19 cellular contexts compared by ENCODE assay signal in the genomic region with DNA sequence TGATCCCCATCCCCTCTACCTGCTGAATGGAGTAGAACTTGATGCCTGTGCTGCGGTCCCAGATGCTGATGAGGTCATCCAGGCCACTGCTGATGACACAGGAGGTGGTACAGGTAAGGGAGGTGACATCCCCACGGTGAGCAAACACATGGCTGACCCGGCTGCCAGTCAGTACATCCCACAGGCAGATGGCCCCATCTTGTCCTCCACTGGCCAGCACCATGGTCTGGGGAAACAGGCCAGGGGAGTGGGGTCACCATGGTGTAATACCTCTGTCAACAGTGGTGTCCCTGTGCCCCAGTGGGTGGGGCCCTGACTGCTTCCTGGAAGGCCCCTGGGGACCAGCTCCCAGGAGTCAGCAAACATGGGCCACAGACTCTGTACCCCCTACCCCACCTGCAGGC. TPM values are rescaled to one million over a fixed set of nuclear protein-coding genes. Genes with fewer than 3 reads are reported as not detected.
A peak's percentile ranks its signal among the peaks of the same experiment; 100 is the strongest.
DNase-seq lines count a peak whose midpoint lies in the region; ATAC-seq and TF ChIP-seq lines count a peak whose summit lies in the region.
"Had no signal": no experiment of that assay in that cellular context is flagged by ENCODE, and none has a peak within 500 bp of the region (broad histone marks: within the 10 kb centered on the region; RNA-seq: fewer than 3 reads in every experiment).

No MANE protein-coding gene starts in this region.

- H3K9ac ChIP-seq in liver (ENCODE audit: low read depth in 1 of 2, low read length in 2 of 2): no peak overlapping the region
- H3K9ac ChIP-seq: parathyroid adenoma had no signal

- H3K9me3 ChIP-seq in liver (ENCODE audit: control insufficient read depth in 4 of 4, low read length in 3 of 4): no peaks in the 10 kb centered on the region
- H3K9me3 ChIP-seq: Peyer's patch had no signal

- CTCF ChIA-PET in activated B cell treated with CpG ODN at 0.5 μM for 24 hours (lab: Charles Lee): no interaction called here

- ATAC-seq in activated T-cell treated with anti-CD3 and anti-CD28 coated beads, Interleukin-2, amount 50 U/mL, for 4 hours: no peak
- ATAC-seq in activated B cell treated with CpG ODN at 0.5 μM for 24 hours (ENCODE audit: low read depth): peak; percentile 28
- ATAC-seq: natural killer cell; stimulated activated naive CD8-positive, alpha-beta T cell treated with anti-CD3 and anti-CD28 coated beads, Interleukin-15, Interleukin-2, amounts not matched to agents 100 U/mL and 50 U/mL, for 24 hours; T-helper 17 cell had no signal

- H3K27ac Mint-ChIP-seq in activated T-cell treated with anti-CD3 and anti-CD28 coated beads, Interleukin-2, amount 50 U/mL, for 24 hours: peak overlapping the region; percentile 10
- H3K27ac Mint-ChIP-seq in activated B cell treated with CpG ODN at 0.5 μM for 24 hours (no peak overlapping the region), glutamatergic neuron (ENCODE audit: unreplicated experiment) (no peak overlapping the region)

- H3K36me3 Mint-ChIP-seq in activated T-cell treated with anti-CD3 and anti-CD28 coated beads, Interleukin-2, amount 50 U/mL, for 24 hours (ENCODE audit: low read depth): peaks cover 75% of the 10 kb centered on the region
- peaks cover 25% of the 10 kb centered on the region for H3K36me3 Mint-ChIP-seq in activated T-cell treated with anti-CD3 and anti-CD28 coated beads, Interleukin-2, amount 50 U/mL, for 4 hours (ENCODE audit: insufficient read depth)
- peaks cover 67% of the 10 kb centered on the region for H3K36me3 Mint-ChIP-seq in activated B cell treated with CpG ODN at 0.5 μM for 24 hours (ENCODE audit: low read depth)
- H3K36me3 Mint-ChIP-seq in glutamatergic neuron (ENCODE audit: unreplicated experiment): no peaks in the 10 kb centered on the region
- H3K36me3 Mint-ChIP-seq: natural killer cell had no signal

- no peaks in the 10 kb centered on the region for H3K9me3 Mint-ChIP-seq in activated T-cell treated with anti-CD3 and anti-CD28 coated beads, Interleukin-2, amount 50 U/mL, for 24 hours
- H3K9me3 Mint-ChIP-seq in activated T-cell treated with anti-CD3 and anti-CD28 coated beads, Interleukin-2, amount 50 U/mL, for 4 hours: no peaks in the 10 kb centered on the region
- no peaks in the 10 kb centered on the region for H3K9me3 Mint-ChIP-seq in activated B cell treated with CpG ODN at 0.5 μM for 24 hours
- H3K9me3 Mint-ChIP-seq in glutamatergic neuron (ENCODE audit: unreplicated experiment): peaks cover 16% of the 10 kb centered on the region
- H3K9me3 Mint-ChIP-seq: natural killer cell had no signal

- TF ChIP-seq RAD21 in liver (IDR thresholded peaks at IDR 0.05): no peak

- H3K27me3 ChIP-seq in liver (ENCODE audit: control insufficient read depth in 4 of 4, insufficient read depth in 4 of 4, low read length in 3 of 4): no peaks in the 10 kb centered on the region
- H3K27me3 ChIP-seq: Peyer's patch had no signal

- POLR2A ChIA-PET in activated B cell treated with CpG ODN at 0.5 μM for 24 hours (lab: Charles Lee): no interaction called here

- H3K27ac ChIP-seq in liver (ENCODE audit: low read depth in 1 of 2, low read length in 2 of 2): peak overlapping the region; percentile 9 to 55
- H3K27ac ChIP-seq: HL-60, parathyroid adenoma, Peyer's patch had no signal

- WGBS in liver: 44% methylated on average over 3 of the region's 3 CpGs

- intact Hi-C loops in activated B cell treated with CpG ODN at 0.5 μM for 24 hours (cut with micrococcal nuclease): no loop called here

- DNase-seq in activated T-cell treated with anti-CD3 and anti-CD28 coated beads, Interleukin-2, amount 50 U/mL, for 24 hours: no peak
- no peak for DNase-seq in activated T-cell treated with anti-CD3 and anti-CD28 coated beads, Interleukin-2, amount 50 U/mL, for 4 hours
- no peak for DNase-seq in activated B cell treated with CpG ODN at 0.5 μM for 24 hours
- no peak for DNase-seq in NCI-H446 treated with DMSO at 0.1 percent for 48 hours (lab: John Stamatoyannopoulos, UW)
- no peak for DNase-seq in HCEC 1CT
- DNase-seq in NCI-H2029 (lab: John Stamatoyannopoulos, UW): no peak
- no peak for DNase-seq in glutamatergic neuron
- DNase-seq: activated CD4-positive, alpha-beta T cell treated with anti-CD3 and anti-CD28 coated beads, Interleukin-2, amount 50 U/mL, for 4 hours; activated gamma-delta T cell treated with Interleukin-2 at 50 U/mL for 16 hours; natural killer cell; NCI-H187 treated with DMSO at 0.1 percent for 48 hours; stimulated activated CD4-positive, alpha-beta T cell treated with anti-CD3 and anti-CD28 coated beads, Interleukin-1b, Interleukin-23, amount 100 ng/mL, for 48 hours; stimulated activated naive CD8-positive, alpha-beta T cell treated with anti-CD3 and anti-CD28 coated beads, Interleukin-15, Interleukin-2, amounts not matched to agents 100 U/mL and 50 U/mL, for 24 hours; T-helper 17 cell; trophoblast cell had no signal

- H3K4me3 ChIP-seq in liver (ENCODE audit: low read depth in 1 of 3, low read length in 3 of 3): no peak overlapping the region
- H3K4me3 ChIP-seq: Peyer's patch had no signal

- TF ChIP-seq CTCF in activated B cell treated with CpG ODN at 0.5 μM for 24 hours (IDR thresholded peaks at IDR 0.05) (no peak), liver (IDR thresholded peaks at IDR 0.05; ENCODE audit: low read depth, low read length, missing input control) (no peak), glutamatergic neuron (IDR thresholded peaks at IDR 0.05; ENCODE audit: partially characterized antibody, unreplicated experiment) (no peak)

- no peak overlapping the region for H3K4me3 Mint-ChIP-seq in activated T-cell treated with anti-CD3 and anti-CD28 coated beads, Interleukin-2, amount 50 U/mL, for 24 hours
- no peak overlapping the region for H3K4me3 Mint-ChIP-seq in activated T-cell treated with anti-CD3 and anti-CD28 coated beads, Interleukin-2, amount 50 U/mL, for 4 hours
- H3K4me3 Mint-ChIP-seq in activated B cell treated with CpG ODN at 0.5 μM for 24 hours: no peak overlapping the region
- no peak overlapping the region for H3K4me3 Mint-ChIP-seq in glutamatergic neuron (ENCODE audit: unreplicated experiment)
- H3K4me3 Mint-ChIP-seq: natural killer cell, T-helper 17 cell had no signal

- H3K27me3 Mint-ChIP-seq in activated T-cell treated with anti-CD3 and anti-CD28 coated beads, Interleukin-2, amount 50 U/mL, for 24 hours: no peaks in the 10 kb centered on the region
- H3K27me3 Mint-ChIP-seq in activated T-cell treated with anti-CD3 and anti-CD28 coated beads, Interleukin-2, amount 50 U/mL, for 4 hours (ENCODE audit: low read depth): no peaks in the 10 kb centered on the region
- no peaks in the 10 kb centered on the region for H3K27me3 Mint-ChIP-seq in activated B cell treated with CpG ODN at 0.5 μM for 24 hours
- peaks cover 10% of the 10 kb centered on the region for H3K27me3 Mint-ChIP-seq in glutamatergic neuron (ENCODE audit: unreplicated experiment)
- H3K27me3 Mint-ChIP-seq: T-helper 17 cell had no signal

- H3K4me1 Mint-ChIP-seq in activated T-cell treated with anti-CD3 and anti-CD28 coated beads, Interleukin-2, amount 50 U/mL, for 24 hours (ENCODE audit: low read depth): no peaks in the 10 kb centered on the region
- H3K4me1 Mint-ChIP-seq in activated T-cell treated with anti-CD3 and anti-CD28 coated beads, Interleukin-2, amount 50 U/mL, for 4 hours (ENCODE audit: low read depth): no peaks in the 10 kb centered on the region
- H3K4me1 Mint-ChIP-seq in activated B cell treated with CpG ODN at 0.5 μM for 24 hours (peaks cover 20% of the 10 kb centered on the region), glutamatergic neuron (ENCODE audit: low read depth, unreplicated experiment) (peaks cover 8% of the 10 kb centered on the region)

- no peaks in the 10 kb centered on the region for H3K4me1 ChIP-seq in liver (ENCODE audit: control insufficient read depth in 4 of 4, insufficient read depth in 4 of 4, low read length in 3 of 4)
- H3K4me1 ChIP-seq: parathyroid adenoma, Peyer's patch had no signal

- peaks cover 23 to 73% (median 36%) of the 10 kb centered on the region in 4 donors for H3K36me3 ChIP-seq in liver (ENCODE audit: control insufficient read depth in 4 of 4, insufficient read depth in 3 of 4, low read depth in 1 of 4, low read length in 3 of 4)

TF ChIP-seq in liver, 16 proteins besides CTCF, POLR2A, EP300 and RAD21:
- peak in 1 of 2 donors; percentile 21 for TF ChIP-seq RXRA (IDR thresholded peaks at IDR 0.05)
- peak; percentile 12 for TF ChIP-seq FOXA2 (IDR thresholded peaks at IDR 0.05)
- TF ChIP-seq HNF4G (IDR thresholded peaks at IDR 0.05): no peak
- TF ChIP-seq, protein P1, sequence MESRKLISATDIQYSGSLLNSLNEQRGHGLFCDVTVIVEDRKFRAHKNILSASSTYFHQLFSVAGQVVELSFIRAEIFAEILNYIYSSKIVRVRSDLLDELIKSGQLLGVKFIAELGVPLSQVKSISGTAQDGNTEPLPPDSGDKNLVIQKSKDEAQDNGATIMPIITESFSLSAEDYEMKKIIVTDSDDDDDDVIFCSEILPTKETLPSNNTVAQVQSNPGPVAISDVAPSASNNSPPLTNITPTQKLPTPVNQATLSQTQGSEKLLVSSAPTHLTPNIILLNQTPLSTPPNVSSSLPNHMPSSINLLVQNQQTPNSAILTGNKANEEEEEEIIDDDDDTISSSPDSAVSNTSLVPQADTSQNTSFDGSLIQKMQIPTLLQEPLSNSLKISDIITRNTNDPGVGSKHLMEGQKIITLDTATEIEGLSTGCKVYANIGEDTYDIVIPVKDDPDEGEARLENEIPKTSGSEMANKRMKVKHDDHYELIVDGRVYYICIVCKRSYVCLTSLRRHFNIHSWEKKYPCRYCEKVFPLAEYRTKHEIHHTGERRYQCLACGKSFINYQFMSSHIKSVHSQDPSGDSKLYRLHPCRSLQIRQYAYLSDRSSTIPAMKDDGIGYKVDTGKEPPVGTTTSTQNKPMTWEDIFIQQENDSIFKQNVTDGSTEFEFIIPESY (IDR thresholded peaks at IDR 0.05): no peak
- no peak for TF ChIP-seq HNF4A (conservative IDR thresholded peaks at IDR 0.05)
TF ChIP-seq in liver: peak in this region for 2.

RNA-seq across cellular contexts. Expression of a gene that starts 33.3 kb away (rescaled TPM):
- 10 to 100 TPM; 34.9 to 44.8 (median 42.2) TPM for total RNA-seq in activated T-cell treated with anti-CD3 and anti-CD28 coated beads, Interleukin-2, amount 50 U/mL, for 4 hours
- total RNA-seq in activated B cell treated with CpG ODN at 0.5 μM for 24 hours: 44.0 and 50.3 TPM in 2 replicates
- 10 to 100 TPM; 10.6 to 84.4 TPM for total RNA-seq in liver
- 10 to 100 TPM in 1 of 2 donors, 1 to 10 TPM in 1; 3.8 to 12.4 TPM for polyA plus RNA-seq in liver
- 71.0 TPM for total RNA-seq in glutamatergic neuron (ENCODE audit: unreplicated experiment)
